18 cellular contexts compared by ENCODE assay signal in genomic region chr6:44053106-44053756, GRCh38.
DNase-seq lines count a peak whose midpoint lies in the region; ATAC-seq, FAIRE-seq and TF ChIP-seq lines count a peak whose summit lies in the region.
"Had no signal": no experiment of that assay in that cellular context is flagged by ENCODE, and none has a peak within 500 bp of the region (broad histone marks: within the 10 kb centered on the region; RNA-seq: fewer than 3 reads in every experiment).

No MANE protein-coding gene starts in this region.

- intact Hi-C loops in HepG2 (cut with micrococcal nuclease; ENCODE audit: unreplicated experiment) (no loop called here), tibial artery (cut with DNase I; ENCODE audit: low total_unique reads) (no loop called here)

- no peak for TF ChIP-seq CTCF in RWPE1 (conservative IDR thresholded peaks at IDR 0.05; ENCODE audit: low read depth)
- TF ChIP-seq CTCF in endothelial cell (IDR thresholded peaks at IDR 0.05; ENCODE audit: unreplicated experiment), result no peak
- TF ChIP-seq CTCF in HepG2 (CRISPR knock-in tag; IDR thresholded peaks at IDR 0.05), result no peak
- TF ChIP-seq CTCF in type B pancreatic cell (conservative IDR thresholded peaks at IDR 0.05), result no peak
- TF ChIP-seq CTCF in tibial artery (IDR thresholded peaks at IDR 0.05), result no peak

- H3K9me3 Mint-ChIP-seq in endothelial cell (ENCODE audit: unreplicated experiment) (no peaks in the 10 kb centered on the region), type B pancreatic cell (no peaks in the 10 kb centered on the region), T-cell (no peaks in the 10 kb centered on the region)
- H3K9me3 Mint-ChIP-seq: activated CD4-positive, alpha-beta memory T cell treated with anti-CD3 and anti-CD28 coated beads for 36 hours had no signal

- no peak overlapping the region for H2AFZ ChIP-seq in HepG2 (ENCODE audit: low read length)

- peaks cover 18% of the 10 kb centered on the region for H3K27me3 Mint-ChIP-seq in endothelial cell (ENCODE audit: unreplicated experiment)
- H3K27me3 Mint-ChIP-seq in type B pancreatic cell, result no peaks in the 10 kb centered on the region
- H3K27me3 Mint-ChIP-seq in T-cell, result peaks cover 5 to 7% of the 10 kb centered on the region in 2 donors
- H3K27me3 Mint-ChIP-seq: activated CD4-positive, alpha-beta memory T cell treated with anti-CD3 and anti-CD28 coated beads for 36 hours had no signal

- H3K4me2 ChIP-seq in HepG2 (ENCODE audit: low read depth, low read length), result peak overlapping the region; percentile 34; the same call in 1 of the 2 replicates

- DNase-seq in RWPE1 (ENCODE audit: low spot score) (no peak), endothelial cell (ENCODE audit: low spot score) (no peak), HepG2 (ENCODE audit: low spot score) (no peak), type B pancreatic cell (ENCODE audit: extremely low spot score, unreplicated experiment) (no peak), NOMO-1 treated with dmso at 0.1 percent for 144 hours (lab: John Stamatoyannopoulos, UW; ENCODE audit: unreplicated experiment) (no peak), tibial artery (no peak), T-cell (no peak)
- DNase-seq: activated CD4-positive, alpha-beta memory T cell treated with anti-CD3 and anti-CD28 coated beads for 36 hours; activated T-cell treated with anti-CD3 and anti-CD28 coated beads, Interleukin-2, amount 50 U/mL, for 48 hours; C1 segment of cervical spinal cord; NCI-H2107; NCI-H526; occipital lobe; stimulated activated CD4-positive, alpha-beta T cell treated with anti-CD3 and anti-CD28 coated beads, Interleukin-4, amount 100 ng/mL, for 24 hours; stimulated activated CD8-positive, alpha-beta memory T cell treated with anti-CD3 and anti-CD28 coated beads, Interleukin-4, amount 100 ng/mL, for 48 hours had no signal

- no peaks in the 10 kb centered on the region for H4K20me1 ChIP-seq in HepG2 (ENCODE audit: insufficient read depth, low read length)

- H3K9me3 ChIP-seq in HepG2 (ENCODE audit: low read length), result no peaks in the 10 kb centered on the region
- no peaks in the 10 kb centered on the region for H3K9me3 ChIP-seq in tibial artery
- H3K9me3 ChIP-seq: thyroid gland had no signal

- no peak for TF ChIP-seq EP300 in HepG2 (IDR thresholded peaks at IDR 0.05; ENCODE audit: low read depth in 2 of 2, low read length in 2 of 2)
- TF ChIP-seq EP300 in HepG2 (CRISPR knock-in tag; IDR thresholded peaks at IDR 0.05; ENCODE audit: borderline replicate concordance), result no peak

- CTCF ChIA-PET in RWPE1 (lab: Yijun Ruan, JAX) (interaction anchor here (0.6 to 1.8 kb wide), 3 partner anchors 21 to 204 kb away, joined by 3 to 5 read pairs (median 3); partner anchors contain the start of gene SLC35B2), HepG2 (lab: Yijun Ruan, JAX; ENCODE audit: low intra/inter-chr PET ratio, low total read pairs) (no interaction called here), T-cell (lab: Charles Lee) (interaction anchor here in 1 of 2 donors (0.5 kb wide), 1 partner anchor 132 kb away, joined by 3 read pairs; no protein-coding TSS in a partner anchor)

- TF ChIP-seq RAD21 in HepG2 (CRISPR knock-in tag; IDR thresholded peaks at IDR 0.05), result no peak

- peaks cover 0 to 34% of the 10 kb centered on the region in 2 experiments; a peak in 3 of 5 replicates for H3K27me3 ChIP-seq in HepG2 (ENCODE audit: control insufficient read depth in 1 of 2, insufficient read depth in 2 of 2, low read length in 2 of 2)
- no peaks in the 10 kb centered on the region for H3K27me3 ChIP-seq in tibial artery
- H3K27me3 ChIP-seq: thyroid gland had no signal

- POLR2A ChIA-PET in RWPE1 (lab: Yijun Ruan, JAX; ENCODE audit: low non-redundant PET), result interaction anchor here (0.8 kb wide), 1 partner anchor 54 kb away, joined by 4 read pairs; no protein-coding TSS in a partner anchor
- POLR2A ChIA-PET in HepG2 (lab: Yijun Ruan, JAX), result no interaction called here
- POLR2A ChIA-PET in T-cell (lab: Charles Lee), result no interaction called here

- in situ Hi-C loops in HepG2 (cut with HindIII; ENCODE audit: extremely low pct_ligation_motif_present, low pct_unique_long_range_greater_than_20kb), result no loop called here

- H3K27ac Mint-ChIP-seq in endothelial cell (ENCODE audit: unreplicated experiment), result peak overlapping the region; percentile 95
- no peak overlapping the region for H3K27ac Mint-ChIP-seq in type B pancreatic cell
- no peak overlapping the region for H3K27ac Mint-ChIP-seq in T-cell
- H3K27ac Mint-ChIP-seq: activated CD4-positive, alpha-beta memory T cell treated with anti-CD3 and anti-CD28 coated beads for 36 hours had no signal

- WGBS in HepG2 (ENCODE audit: low lambda C conversion rate), result 20% methylated on average over 6 of the region's 6 CpGs

- H3K79me2 ChIP-seq in HepG2 (ENCODE audit: insufficient read depth, low read length), result no peaks in the 10 kb centered on the region

- peaks cover 74% of the 10 kb centered on the region for H3K4me1 ChIP-seq in HepG2 (ENCODE audit: insufficient read depth, low read length)
- peaks cover 0 to 65% (median 8%) of the 10 kb centered on the region in 4 donors for H3K4me1 ChIP-seq in tibial artery

- peak overlapping the region in 1 of 3 experiments; percentile 18; a peak in 2 of 6 replicates for H3K4me3 ChIP-seq in HepG2 (replicated peaks in 1 of 3; ENCODE audit: insufficient read depth in 1 of 3, low read depth in 2 of 3, low read length in 3 of 3)
- no peak overlapping the region for H3K4me3 ChIP-seq in tibial artery
- H3K4me3 ChIP-seq: thyroid gland had no signal

- peak overlapping the region; percentile 30 for H3K9ac ChIP-seq in HepG2 (ENCODE audit: insufficient read depth, low read depth, low read length)

- no TSS peak for BruUV-seq in HepG2 (replicated peaks; lab: Mats Ljungman, UMichigan)

- H3K36me3 Mint-ChIP-seq in endothelial cell (ENCODE audit: low read depth, unreplicated experiment), result no peaks in the 10 kb centered on the region
- H3K36me3 Mint-ChIP-seq in type B pancreatic cell, result no peaks in the 10 kb centered on the region
- no peaks in the 10 kb centered on the region for H3K36me3 Mint-ChIP-seq in T-cell
- H3K36me3 Mint-ChIP-seq: activated CD4-positive, alpha-beta memory T cell treated with anti-CD3 and anti-CD28 coated beads for 36 hours had no signal

- no peak for FAIRE-seq in HepG2 (lab: Jason Lieb, UNC)
- FAIRE-seq: islet of Langerhans had no signal

- H3K27ac ChIP-seq in RWPE1 (peak overlapping the region; percentile 36), HepG2 (ENCODE audit: extremely low read length, insufficient read depth, low read length) (no peak overlapping the region), temporal lobe (ENCODE audit: low read depth, low read length) (peak overlapping the region; percentile 9), tibial artery (no peak overlapping the region)

- no peak for TF ChIP-seq POLR2A in HepG2 (IDR thresholded peaks at IDR 0.05; ENCODE audit: insufficient read depth in 1 of 2, low read depth in 2 of 2, low read length in 2 of 2)

- H3K4me1 Mint-ChIP-seq in endothelial cell (ENCODE audit: unreplicated experiment) (peaks cover 33% of the 10 kb centered on the region), type B pancreatic cell (ENCODE audit: unreplicated experiment) (peaks cover 46% of the 10 kb centered on the region), T-cell (no peaks in the 10 kb centered on the region)

- ATAC-seq in HepG2, result peak; percentile 25
- ATAC-seq in T-cell (replicated peaks in 1 of 4), result no peak

- H3K36me3 ChIP-seq in HepG2 (replicated peaks in 1 of 2; ENCODE audit: control insufficient read depth in 1 of 2, insufficient read depth in 2 of 2, low read length in 2 of 2) (no peaks in the 10 kb centered on the region), tibial artery (no peaks in the 10 kb centered on the region)
- H3K36me3 ChIP-seq: thyroid gland had no signal

- H3K4me3 Mint-ChIP-seq in endothelial cell (ENCODE audit: unreplicated experiment) (peak overlapping the region; percentile 42), type B pancreatic cell (no peak overlapping the region), T-cell (no peak overlapping the region)
- H3K4me3 Mint-ChIP-seq: activated CD4-positive, alpha-beta memory T cell treated with anti-CD3 and anti-CD28 coated beads for 36 hours had no signal

TF ChIP-seq in HepG2, 621 proteins besides CTCF, POLR2A, EP300 and RAD21 (continues in another document):
- no peak for TF ChIP-seq ZGPAT (CRISPR knock-in tag; IDR thresholded peaks at IDR 0.05)

Comparison
In these comparisons a context has a peak if more than half of its experiments do, and no peak if none do; other contexts are left out.
1. H3K27ac ChIP-seq: peak in RWPE1 (single experiment) and temporal lobe (single experiment); none in HepG2 (single experiment) and tibial artery (0 of 2).